ENCODE assay signal across 18 cellular contexts in the genomic region with DNA sequence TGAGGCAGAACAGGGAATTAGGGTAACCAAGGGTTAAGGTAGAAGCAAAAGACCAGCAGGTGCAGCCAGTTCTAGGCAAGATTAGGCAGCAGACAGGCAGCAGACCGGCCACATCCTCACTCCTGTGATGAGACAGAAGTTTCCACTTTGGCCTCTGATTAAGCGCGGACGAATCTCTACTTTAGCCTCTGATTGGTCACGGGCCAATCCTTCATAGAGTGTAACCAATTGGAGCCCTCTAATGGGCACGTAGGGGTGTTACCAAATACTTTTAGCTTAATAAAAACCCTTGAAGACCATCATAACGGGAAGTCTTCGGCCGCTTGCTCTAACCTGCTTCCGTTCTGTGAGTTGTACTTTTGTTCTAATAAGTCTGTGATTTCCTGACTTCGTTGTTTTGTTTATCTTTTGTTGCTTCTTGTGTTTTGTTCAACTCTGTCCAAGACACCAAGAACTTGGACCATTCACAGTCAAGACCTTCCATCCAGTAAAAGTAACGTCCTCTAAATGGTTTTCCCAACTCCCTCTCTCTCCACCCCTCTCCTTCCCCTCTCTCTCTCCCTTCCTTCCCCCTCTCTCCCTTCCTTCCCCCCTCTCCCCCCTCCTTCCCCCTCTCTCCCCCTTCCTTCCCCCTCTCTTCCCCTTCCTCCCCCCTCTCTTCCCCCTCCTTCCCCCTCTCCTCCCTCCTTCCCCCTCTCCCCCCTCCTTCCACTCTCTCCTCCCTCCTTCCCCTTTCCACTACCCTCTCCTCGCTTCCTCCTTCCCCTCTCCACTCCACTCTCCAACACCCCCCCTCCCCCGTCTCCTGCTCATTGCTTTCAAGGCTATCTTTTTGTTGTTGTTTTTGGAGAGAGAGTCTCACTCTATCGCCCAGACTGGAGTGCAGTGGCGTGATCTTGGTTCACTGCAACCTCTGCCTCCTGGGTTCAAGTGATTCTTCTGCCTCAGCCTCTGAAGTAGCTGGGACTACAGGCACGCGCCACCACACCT. TPM values are rescaled to one million over a fixed set of nuclear protein-coding genes. Genes with fewer than 3 reads are reported as not detected.
DNase-seq lines count a peak whose midpoint lies in the region; ATAC-seq and TF ChIP-seq lines count a peak whose summit lies in the region.
"Had no signal": no experiment of that assay in that cellular context is flagged by ENCODE, and none has a peak within 500 bp of the region (broad histone marks: within the 10 kb centered on the region; RNA-seq: fewer than 3 reads in every experiment).

No MANE protein-coding gene starts in this region.

- no peaks in the 10 kb centered on the region for H4K20me1 ChIP-seq in SK-N-SH (ENCODE audit: insufficient read depth)

- no peaks in the 10 kb centered on the region for H3K9me2 ChIP-seq in SK-N-SH

- H3K36me3 Mint-ChIP-seq in activated naive CD4-positive, alpha-beta T cell treated with anti-CD3 and anti-CD28 coated beads, Interleukin-2, amount 10 ng/mL, durations not matched to agents 7 days and 5 days, result no peaks in the 10 kb centered on the region

- no peak overlapping the region for H3K27ac Mint-ChIP-seq in activated naive CD4-positive, alpha-beta T cell treated with anti-CD3 and anti-CD28 coated beads, Interleukin-2, amount 10 ng/mL, durations not matched to agents 7 days and 5 days

- ATAC-seq in SK-N-SH treated with all-trans-retinoic acid at 6 μM for 48 hours, result no peak; the same call in 2 of the 3 replicates
- ATAC-seq: Right ventricle myocardium inferior had no signal

- TF ChIP-seq CTCF in SK-N-SH (IDR thresholded peaks at IDR 0.05), result no peak
- TF ChIP-seq CTCF in testis (IDR thresholded peaks at IDR 0.05), result no peak

- no peak overlapping the region for H3K9ac ChIP-seq in SK-N-SH
- H3K9ac ChIP-seq: GM23248 had no signal

- no peak overlapping the region for H3K4me3 ChIP-seq in SK-N-SH (ENCODE audit: low read depth in 2 of 2, low read length in 1 of 2)
- no peak overlapping the region for H3K4me3 ChIP-seq in testis
- H3K4me3 ChIP-seq: GM23248, PC-9 had no signal

- peaks cover 26% of the 10 kb centered on the region for H3K4me1 Mint-ChIP-seq in activated naive CD4-positive, alpha-beta T cell treated with anti-CD3 and anti-CD28 coated beads, Interleukin-2, amount 10 ng/mL, durations not matched to agents 7 days and 5 days

- H3K9me3 ChIP-seq in SK-N-SH (no peaks in the 10 kb centered on the region), testis (no peaks in the 10 kb centered on the region)

- no peak overlapping the region for H2AFZ ChIP-seq in SK-N-SH (ENCODE audit: low read depth)
- H2AFZ ChIP-seq: GM23248, PC-9 had no signal

- H3K4me3 Mint-ChIP-seq in activated naive CD4-positive, alpha-beta T cell treated with anti-CD3 and anti-CD28 coated beads, Interleukin-2, amount 10 ng/mL, durations not matched to agents 7 days and 5 days, result no peak overlapping the region

- TF ChIP-seq POLR2A in testis (IDR thresholded peaks at IDR 0.05), result no peak

- H3K27me3 Mint-ChIP-seq in activated naive CD4-positive, alpha-beta T cell treated with anti-CD3 and anti-CD28 coated beads, Interleukin-2, amount 10 ng/mL, durations not matched to agents 7 days and 5 days, result no peaks in the 10 kb centered on the region

- H3K79me2 ChIP-seq in SK-N-SH (ENCODE audit: insufficient read depth), result no peaks in the 10 kb centered on the region

- TF ChIP-seq EP300 in SK-N-SH (IDR thresholded peaks at IDR 0.05; ENCODE audit: borderline replicate concordance in 1 of 2, low read depth in 1 of 2, low read length in 1 of 2), result no peak

- no peaks in the 10 kb centered on the region for H3K9me3 Mint-ChIP-seq in activated naive CD4-positive, alpha-beta T cell treated with anti-CD3 and anti-CD28 coated beads, Interleukin-2, amount 10 ng/mL, durations not matched to agents 7 days and 5 days

- no peak overlapping the region for H3K27ac ChIP-seq in SK-N-SH (ENCODE audit: low read depth in 2 of 2, low read length in 1 of 2)
- H3K27ac ChIP-seq in testis, result no peak overlapping the region
- H3K27ac ChIP-seq: C4-2B, GM23248, PC-9 had no signal

- H3K27me3 ChIP-seq in SK-N-SH (ENCODE audit: insufficient read depth) (no peaks in the 10 kb centered on the region), testis (no peaks in the 10 kb centered on the region)

- intact Hi-C loops in testis (cut with DNase I; ENCODE audit: low total_unique reads), result no loop called here

- no peak for TF ChIP-seq RAD21 in SK-N-SH (IDR thresholded peaks at IDR 0.05; ENCODE audit: low read length)

- WGBS in SK-N-SH (ENCODE audit: low lambda C conversion rate), result 87% methylated on average over 18 of the region's 18 CpGs
- WGBS in testis, 2 donors, result 48 to 59% methylated on average over 17 to 18 of the region's 18 CpGs

- H3K36me3 ChIP-seq in SK-N-SH (replicated peaks in 1 of 2; ENCODE audit: control insufficient read depth in 1 of 2, insufficient read depth in 2 of 2, low read length in 1 of 2) (no peaks in the 10 kb centered on the region), testis (ENCODE audit: low read depth, missing control alignments) (no peaks in the 10 kb centered on the region)

- H3K4me2 ChIP-seq in SK-N-SH, result no peak overlapping the region
- H3K4me2 ChIP-seq: PC-9 had no signal

- DNase-seq in SK-N-SH (no peak), NAMALWA (ENCODE audit: low spot score) (peak; percentile 37), dermis blood vessel endothelial cell (peak; percentile 30), testis (peak; percentile 64), NCI-H2227 (lab: John Stamatoyannopoulos, UW; ENCODE audit: unreplicated experiment) (no peak)
- no peak for DNase-seq in activated CD4-positive, alpha-beta T cell treated with anti-CD3 and anti-CD28 coated beads for 48 hours
- no peak for DNase-seq in activated naive CD4-positive, alpha-beta T cell treated with anti-CD3 and anti-CD28 coated beads, Interleukin-2, amount 10 ng/mL, durations not matched to agents 7 days and 5 days
- DNase-seq: COR-L47, GM23248, NCI-H1048, NCI-H146, NCI-H345, NCI-H69, PC-9, SW 1271 had no signal

- CTCF ChIA-PET in SK-N-SH (lab: Yijun Ruan, JAX), result interaction anchor here (0.9 to 18.9 kb wide), 4 partner anchors 23 to 261 kb away, joined by 3 to 359 read pairs (median 4); no protein-coding TSS in a partner anchor
- CTCF ChIA-PET in activated naive CD4-positive, alpha-beta T cell treated with anti-CD3 and anti-CD28 coated beads, Interleukin-2, amount 10 ng/mL, durations not matched to agents 7 days and 5 days (lab: Charles Lee), result interaction anchor here (1.3 to 1.7 kb wide), 2 partner anchors 7 to 12 kb away, joined by 4 to 5 read pairs; no protein-coding TSS in a partner anchor

- no peaks in the 10 kb centered on the region for H3F3A ChIP-seq in SK-N-SH (replicated peaks; ENCODE audit: insufficient read depth)

- H3K4me1 ChIP-seq in SK-N-SH (ENCODE audit: control insufficient read depth in 1 of 2, insufficient read depth in 2 of 2, low read depth in 1 of 2, low read length in 1 of 2) (no peaks in the 10 kb centered on the region), testis (no peaks in the 10 kb centered on the region)

- POLR2A ChIA-PET in SK-N-SH (lab: Yijun Ruan, JAX), result no interaction called here

TF ChIP-seq in SK-N-SH, 30 proteins besides CTCF, POLR2A, EP300 and RAD21 (continues in another document):
- no peak for TF ChIP-seq NFIC (IDR thresholded peaks at IDR 0.05; ENCODE audit: borderline replicate concordance)

TF ChIP-seq in SK-N-SH treated with all-trans-retinoic acid at 6 μM for 48 hours, 23 proteins besides CTCF, POLR2A, EP300 and RAD21 (continues in another document):
- no peak for TF ChIP-seq PPARA (CRISPR knock-in tag; IDR thresholded peaks at IDR 0.05; ENCODE audit: borderline replicate concordance)
- TF ChIP-seq GLIS3 (CRISPR knock-in tag; IDR thresholded peaks at IDR 0.05), result no peak
- TF ChIP-seq BACH2 (CRISPR knock-in tag; IDR thresholded peaks at IDR 0.05; ENCODE audit: borderline replicate concordance), result no peak
- TF ChIP-seq, protein P1, sequence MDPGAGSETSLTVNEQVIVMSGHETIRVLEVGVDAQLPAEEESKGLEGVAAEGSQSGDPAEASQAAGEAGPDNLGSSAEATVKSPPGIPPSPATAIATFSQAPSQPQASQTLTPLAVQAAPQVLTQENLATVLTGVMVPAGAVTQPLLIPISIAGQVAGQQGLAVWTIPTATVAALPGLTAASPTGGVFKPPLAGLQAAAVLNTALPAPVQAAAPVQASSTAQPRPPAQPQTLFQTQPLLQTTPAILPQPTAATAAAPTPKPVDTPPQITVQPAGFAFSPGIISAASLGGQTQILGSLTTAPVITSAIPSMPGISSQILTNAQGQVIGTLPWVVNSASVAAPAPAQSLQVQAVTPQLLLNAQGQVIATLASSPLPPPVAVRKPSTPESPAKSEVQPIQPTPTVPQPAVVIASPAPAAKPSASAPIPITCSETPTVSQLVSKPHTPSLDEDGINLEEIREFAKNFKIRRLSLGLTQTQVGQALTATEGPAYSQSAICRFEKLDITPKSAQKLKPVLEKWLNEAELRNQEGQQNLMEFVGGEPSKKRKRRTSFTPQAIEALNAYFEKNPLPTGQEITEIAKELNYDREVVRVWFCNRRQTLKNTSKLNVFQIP (CRISPR knock-in tag; IDR thresholded peaks at IDR 0.05; ENCODE audit: borderline replicate concordance, low read depth), result no peak
- no peak for TF ChIP-seq CSDC2 (CRISPR knock-in tag; IDR thresholded peaks at IDR 0.05)
- TF ChIP-seq ZNF70 (CRISPR knock-in tag; IDR thresholded peaks at IDR 0.05), result no peak
- no peak for TF ChIP-seq OSR1 (CRISPR knock-in tag; IDR thresholded peaks at IDR 0.05)
- TF ChIP-seq ZC3H10 (CRISPR knock-in tag; IDR thresholded peaks at IDR 0.05), result no peak
- TF ChIP-seq RARB (CRISPR knock-in tag; IDR thresholded peaks at IDR 0.05), result no peak

RNA-seq across cellular contexts. Expression of gene MALSU1, which starts 13.2 kb away (rescaled TPM):
- polyA plus RNA-seq in SK-N-SH (2012; rRNA removed) (93.6 and 102 TPM in 2 replicates), testis (ENCODE audit: insufficient read depth, low read depth, low replicate concordance) (74.9 TPM)
- 101 and 119 TPM in 2 replicates for polyA plus RNA-seq in SK-N-SH (2012; cell fraction: cytosol; rRNA removed)
- 37.8 and 48.8 TPM in 2 replicates for polyA plus RNA-seq in SK-N-SH (2012; cell fraction: nucleus; rRNA removed)
- total RNA-seq in dermis blood vessel endothelial cell (57.7 and 72.7 TPM in 2 replicates), testis (10 to 100 TPM; 51.8 to 63.8 TPM)

RNA-seq across cellular contexts. Expression of gene GPNMB, which starts 39.4 kb away (rescaled TPM):
- polyA plus RNA-seq in SK-N-SH (2012; rRNA removed), result 13.8 and 24.9 TPM in 2 replicates
- polyA plus RNA-seq in SK-N-SH (2012; cell fraction: cytosol; rRNA removed), result 20.2 and 21.9 TPM in 2 replicates
- 14.1 and 23.9 TPM in 2 replicates for polyA plus RNA-seq in SK-N-SH (2012; cell fraction: nucleus; rRNA removed)
- 0.65 and 0.68 TPM in 2 replicates for total RNA-seq in dermis blood vessel endothelial cell
- total RNA-seq in testis, result 10 to 100 TPM; 15.6 to 33.6 TPM
- polyA plus RNA-seq in testis (ENCODE audit: insufficient read depth, low read depth, low replicate concordance), result 81.9 TPM

Comparison
In these comparisons a context has a peak if more than half of its experiments do, and no peak if none do; other contexts are left out.
1. DNase-seq: peak in NAMALWA (single experiment), dermis blood vessel endothelial cell (single experiment) and testis (single experiment); none in SK-N-SH (single experiment), NCI-H2227 (single experiment), activated CD4-positive, alpha-beta T cell treated with anti-CD3 and anti-CD28 coated beads for 48 hours (single experiment) and activated naive CD4-positive, alpha-beta T cell treated with anti-CD3 and anti-CD28 coated beads, Interleukin-2, amount 10 ng/mL, durations not matched to agents 7 days and 5 days (single experiment).